16 cellular contexts compared by ENCODE assay signal in the genomic region with DNA sequence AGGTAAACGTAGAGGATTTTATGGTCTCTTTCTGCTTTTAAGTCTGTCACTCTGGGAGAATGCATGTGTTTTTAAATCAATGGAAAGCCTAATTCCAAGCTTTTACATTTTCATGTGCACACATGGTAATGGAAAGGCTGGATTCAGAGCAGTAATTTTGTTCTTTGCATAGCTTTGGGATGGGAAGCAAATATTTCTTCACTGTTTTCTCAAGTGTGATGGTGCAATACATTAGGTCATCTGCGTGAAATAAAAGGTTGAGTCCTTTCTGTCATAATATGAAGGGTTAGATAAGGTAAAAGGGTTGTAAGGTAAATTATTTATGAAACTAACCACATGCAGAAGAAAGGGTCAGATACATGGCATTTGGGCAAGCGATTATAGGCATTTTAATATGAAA.
DNase-seq lines count a peak whose midpoint lies in the region; ATAC-seq and TF ChIP-seq lines count a peak whose summit lies in the region.
"Had no signal": no experiment of that assay in that cellular context is flagged by ENCODE, and none has a peak within 500 bp of the region (broad histone marks: within the 10 kb centered on the region; RNA-seq: fewer than 3 reads in every experiment).

No MANE protein-coding gene starts in this region.

- H3K9me3 ChIP-seq in GM23248 (ENCODE audit: low read depth) (no peaks in the 10 kb centered on the region), neutrophil (no peaks in the 10 kb centered on the region)
- H3K9me3 ChIP-seq: BLaER1 treated with 17β-estradiol and CSF1 and Interleukin-3, amounts not matched to agents 10 nM and 100 nM had no signal

- H2AFZ ChIP-seq in GM23248: no peak overlapping the region

- H3K4me2 ChIP-seq in GM23248 (ENCODE audit: unreplicated experiment): no peak overlapping the region
- H3K4me2 ChIP-seq: BLaER1 treated with 17β-estradiol and CSF1 and Interleukin-3, amounts not matched to agents 10 nM and 100 nM had no signal

- H3K9ac ChIP-seq in GM23248: no peak overlapping the region
- H3K9ac ChIP-seq: BLaER1 treated with 17β-estradiol and CSF1 and Interleukin-3, amounts not matched to agents 10 nM and 100 nM had no signal

- ATAC-seq in HG03095 (IDR thresholded peaks at IDR 0.05; ENCODE audit: unreplicated experiment): no peak
- ATAC-seq: SK-N-SH treated with all-trans-retinoic acid at 6 μM for 48 hours had no signal

- H4K20me1 ChIP-seq in GM23248 (ENCODE audit: insufficient read depth): no peaks in the 10 kb centered on the region
- H4K20me1 ChIP-seq: BLaER1 treated with 17β-estradiol and CSF1 and Interleukin-3, amounts not matched to agents 10 nM and 100 nM had no signal

- no peak overlapping the region for H3K27ac ChIP-seq in GM23248
- peak overlapping the region; percentile 40 for H3K27ac ChIP-seq in neutrophil
- H3K27ac ChIP-seq: BLaER1 treated with 17β-estradiol and CSF1 and Interleukin-3, amounts not matched to agents 10 nM and 100 nM had no signal

- no peaks in the 10 kb centered on the region for H3K4me1 Mint-ChIP-seq in activated CD4-positive, alpha-beta memory T cell treated with anti-CD3 and anti-CD28 coated beads, Interleukin-2, amount 10 ng/mL, durations not matched to agents 7 days and 5 days
- H3K4me1 Mint-ChIP-seq: IgD-negative memory B cell had no signal

- no peaks in the 10 kb centered on the region for H3K9me3 Mint-ChIP-seq in activated CD4-positive, alpha-beta memory T cell treated with anti-CD3 and anti-CD28 coated beads, Interleukin-2, amount 10 ng/mL, durations not matched to agents 7 days and 5 days
- H3K9me3 Mint-ChIP-seq: HFFc6 had no signal

- no peaks in the 10 kb centered on the region for H3K27me3 Mint-ChIP-seq in activated CD4-positive, alpha-beta memory T cell treated with anti-CD3 and anti-CD28 coated beads, Interleukin-2, amount 10 ng/mL, durations not matched to agents 7 days and 5 days
- H3K27me3 Mint-ChIP-seq: IgD-negative memory B cell had no signal

- H3K4me3 Mint-ChIP-seq in activated CD4-positive, alpha-beta memory T cell treated with anti-CD3 and anti-CD28 coated beads, Interleukin-2, amount 10 ng/mL, durations not matched to agents 7 days and 5 days: no peak overlapping the region
- H3K4me3 Mint-ChIP-seq: HFFc6, IgD-negative memory B cell had no signal

- H3K27me3 ChIP-seq in GM23248 (replicated peaks; ENCODE audit: insufficient read depth) (no peaks in the 10 kb centered on the region), neutrophil (no peaks in the 10 kb centered on the region)
- H3K27me3 ChIP-seq: BLaER1 treated with 17β-estradiol and CSF1 and Interleukin-3, amounts not matched to agents 10 nM and 100 nM had no signal

- no peaks in the 10 kb centered on the region for H3K9me2 ChIP-seq in GM23248 (ENCODE audit: insufficient read depth)

- POLR2A ChIA-PET in activated CD4-positive, alpha-beta memory T cell treated with anti-CD3 and anti-CD28 coated beads, Interleukin-2, amount 10 ng/mL, durations not matched to agents 7 days and 5 days (lab: Charles Lee): no interaction called here

- DNase-seq in GM23248 (peak; percentile 32), NCI-H226 (peak; percentile 32), fibroblast of mammary gland (ENCODE audit: low read depth) (peak; percentile 38), midbrain (lab: John Stamatoyannopoulos, UW) (no peak)
- no peak for DNase-seq in activated CD4-positive, alpha-beta memory T cell treated with anti-CD3 and anti-CD28 coated beads, Interleukin-2, amount 10 ng/mL, durations not matched to agents 7 days and 5 days
- DNase-seq: EL, HFFc6, NCI-H1092, NCI-H1694, NCI-H446, SHP77 had no signal

- CTCF ChIA-PET in activated CD4-positive, alpha-beta memory T cell treated with anti-CD3 and anti-CD28 coated beads, Interleukin-2, amount 10 ng/mL, durations not matched to agents 7 days and 5 days (lab: Charles Lee): no interaction called here

- H3F3A ChIP-seq in GM23248 (ENCODE audit: insufficient read depth): peaks cover 24% of the 10 kb centered on the region

- H3K27ac Mint-ChIP-seq in activated CD4-positive, alpha-beta memory T cell treated with anti-CD3 and anti-CD28 coated beads, Interleukin-2, amount 10 ng/mL, durations not matched to agents 7 days and 5 days: no peak overlapping the region
- H3K27ac Mint-ChIP-seq: HFFc6, IgD-negative memory B cell had no signal

- TF ChIP-seq CTCF in fibroblast of mammary gland (conservative IDR thresholded peaks at IDR 0.05; ENCODE audit: control insufficient read depth, insufficient read depth, low read depth, low read length) (no peak), neutrophil (IDR thresholded peaks at IDR 0.05) (no peak)

- H3K4me3 ChIP-seq in GM23248 (no peak overlapping the region), fibroblast of mammary gland (ENCODE audit: control insufficient read depth, low read depth, low read length) (no peak overlapping the region), neutrophil (ENCODE audit: low read depth in 1 of 2, low read length in 1 of 2) (no peak overlapping the region)
- H3K4me3 ChIP-seq: BLaER1 treated with 17β-estradiol and CSF1 and Interleukin-3, amounts not matched to agents 10 nM and 100 nM had no signal

- in situ Hi-C loops in GM23248 (cut with MboI): no loop called here

- H3K79me2 ChIP-seq in GM23248 (ENCODE audit: insufficient read depth): no peaks in the 10 kb centered on the region

- 83 to 94% methylated on average over 3 of the region's 3 CpGs for WGBS in GM23248 (ENCODE audit: low coverage in 1 of 2, low lambda C conversion rate in 2 of 2, missing lambda C conversion rate in 2 of 2), 2 experiments

- peaks cover 30% of the 10 kb centered on the region for H3K4me1 ChIP-seq in GM23248 (ENCODE audit: insufficient read depth)
- peaks cover 26 to 27% of the 10 kb centered on the region in 2 experiments for H3K4me1 ChIP-seq in neutrophil (ENCODE audit: control insufficient read depth in 1 of 2, insufficient read depth in 1 of 2, low read depth in 1 of 2, low read length in 1 of 2)

- H3K36me3 Mint-ChIP-seq in activated CD4-positive, alpha-beta memory T cell treated with anti-CD3 and anti-CD28 coated beads, Interleukin-2, amount 10 ng/mL, durations not matched to agents 7 days and 5 days (ENCODE audit: low read depth): no peaks in the 10 kb centered on the region
- H3K36me3 Mint-ChIP-seq: IgD-negative memory B cell had no signal

- H3K36me3 ChIP-seq in GM23248 (ENCODE audit: low read depth) (no peaks in the 10 kb centered on the region), neutrophil (no peaks in the 10 kb centered on the region)
- H3K36me3 ChIP-seq: BLaER1 treated with 17β-estradiol and CSF1 and Interleukin-3, amounts not matched to agents 10 nM and 100 nM had no signal

Comparison
In these comparisons a context has a peak if more than half of its experiments do, and no peak if none do; other contexts are left out.
1. DNase-seq: peak in GM23248 (single experiment), NCI-H226 (single experiment) and fibroblast of mammary gland (single experiment); none in activated CD4-positive, alpha-beta memory T cell treated with anti-CD3 and anti-CD28 coated beads, Interleukin-2, amount 10 ng/mL, durations not matched to agents 7 days and 5 days (single experiment) and midbrain (single experiment).